In the genomic region with DNA sequence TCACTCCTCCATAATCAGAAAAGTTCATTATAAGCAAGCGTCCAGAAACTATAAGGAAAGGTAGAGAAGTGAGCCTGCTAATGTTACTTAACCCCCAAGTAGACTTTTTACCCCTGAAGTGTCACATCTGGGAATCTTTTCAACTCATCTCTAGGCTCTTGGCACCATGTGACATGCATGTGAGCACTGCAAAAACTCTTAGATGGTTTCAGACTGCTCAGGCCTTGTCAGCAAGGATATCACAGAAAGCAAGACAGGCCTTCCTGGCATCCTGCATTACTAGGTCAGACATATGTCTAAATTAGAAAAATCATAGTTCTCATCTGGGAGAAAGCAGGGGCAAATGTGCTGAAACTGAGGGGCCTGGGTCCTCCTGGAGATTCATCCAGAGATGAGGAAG, we compare ENCODE assay signal across 11 cellular contexts. TPM values are rescaled to one million over a fixed set of nuclear protein-coding genes. Genes with fewer than 3 reads are reported as not detected.
A peak's percentile ranks its signal among the peaks of the same experiment; 100 is the strongest.
DNase-seq lines count a peak whose midpoint lies in the region; ATAC-seq and TF ChIP-seq lines count a peak whose summit lies in the region.
"Had no signal": no experiment of that assay in that cellular context is flagged by ENCODE, and none has a peak within 500 bp of the region (broad histone marks: within the 10 kb centered on the region; RNA-seq: fewer than 3 reads in every experiment).

No MANE protein-coding gene starts in this region.

- TF ChIP-seq CTCF in prostate gland (IDR thresholded peaks at IDR 0.05), result no peak

- 84% methylated on average over 1 of the region's 1 CpG for WGBS in prostate gland

- no peaks in the 10 kb centered on the region for H3K27me3 Mint-ChIP-seq in memory B cell

- peaks cover 40% of the 10 kb centered on the region for H3K4me1 Mint-ChIP-seq in memory B cell

- H3K27ac ChIP-seq in prostate gland, result no peak overlapping the region
- H3K27ac ChIP-seq: epithelial cell of prostate had no signal

- TF ChIP-seq POLR2A in prostate gland (IDR thresholded peaks at IDR 0.05), result no peak

- H3K4me3 ChIP-seq in prostate gland, result no peak overlapping the region

- H3K36me3 Mint-ChIP-seq in memory B cell, result peaks cover 2% of the 10 kb centered on the region
- H3K36me3 Mint-ChIP-seq in activated naive CD4-positive, alpha-beta T cell treated with anti-CD3 and anti-CD28 coated beads, Interleukin-2, amount 50 U/mL, for 72 hours, result peaks cover 0 to 4% of the 10 kb centered on the region in 2 donors

- H3K36me3 ChIP-seq in prostate gland, result no peaks in the 10 kb centered on the region

- H3K9me3 ChIP-seq in prostate gland, result no peaks in the 10 kb centered on the region

- DNase-seq in memory B cell (ENCODE audit: low spot score in 2 of 2) (no peak), KBM-7 (no peak), GM19238 (ENCODE audit: insufficient read length, low spot score) (no peak), prostate gland (ENCODE audit: low spot score) (no peak)
- no peak for DNase-seq in activated naive CD4-positive, alpha-beta T cell treated with anti-CD3 and anti-CD28 coated beads, Interleukin-2, amount 50 U/mL, for 72 hours (ENCODE audit: low spot score in 2 of 2)
- DNase-seq: NCI-H187 treated with DMSO at 0.1 percent for 48 hours, T-helper 1 cell had no signal

- intact Hi-C loops in prostate gland (cut with DNase I), result no loop called here

- peak overlapping the region; percentile 62 for H3K27ac Mint-ChIP-seq in memory B cell
- H3K27ac Mint-ChIP-seq in activated naive CD4-positive, alpha-beta T cell treated with anti-CD3 and anti-CD28 coated beads, Interleukin-2, amount 50 U/mL, for 72 hours, result peak overlapping the region in 1 of 2 donors; percentile 4

- H3K9me3 Mint-ChIP-seq in memory B cell, result no peaks in the 10 kb centered on the region
- H3K9me3 Mint-ChIP-seq in activated naive CD4-positive, alpha-beta T cell treated with anti-CD3 and anti-CD28 coated beads, Interleukin-2, amount 50 U/mL, for 72 hours, result no peaks in the 10 kb centered on the region

- H3K4me1 ChIP-seq in prostate gland (replicated peaks), result no peaks in the 10 kb centered on the region

- ATAC-seq in GM18858 (IDR thresholded peaks at IDR 0.05; ENCODE audit: unreplicated experiment) (peak; percentile 12), GM21515 (IDR thresholded peaks at IDR 0.05; ENCODE audit: unreplicated experiment) (peak; percentile 18), HG03469 (IDR thresholded peaks at IDR 0.05; ENCODE audit: unreplicated experiment) (peak; percentile 10), memory B cell (ENCODE audit: low read depth) (no peak)
- no peak for ATAC-seq in activated naive CD4-positive, alpha-beta T cell treated with anti-CD3 and anti-CD28 coated beads, Interleukin-2, amount 50 U/mL, for 72 hours

- H3K4me3 Mint-ChIP-seq in memory B cell, result peak overlapping the region; percentile 19

- in situ Hi-C loops in KBM-7 (cut with MboI; ENCODE audit: low pct_unique_long_range_greater_than_20kb, low sequenced_read_pairs), result no loop called here

- H3K27me3 ChIP-seq in prostate gland (replicated peaks; ENCODE audit: insufficient read depth), result no peaks in the 10 kb centered on the region

RNA-seq across cellular contexts. Expression of a gene that starts 18.8 kb away (rescaled TPM):
- 10 to 100 TPM in 1 of 2 donors, 1 to 10 TPM in 1; 4.0 to 11.2 TPM for total RNA-seq in activated naive CD4-positive, alpha-beta T cell treated with anti-CD3 and anti-CD28 coated beads, Interleukin-2, amount 50 U/mL, for 72 hours
- 10 to 100 TPM; 15.8 to 25.9 TPM for total RNA-seq in prostate gland

RNA-seq across cellular contexts. Expression of a gene that starts 19.3 kb away (rescaled TPM):
- total RNA-seq in activated naive CD4-positive, alpha-beta T cell treated with anti-CD3 and anti-CD28 coated beads, Interleukin-2, amount 50 U/mL, for 72 hours, result not detected
- total RNA-seq in prostate gland, result 1 to 10 TPM in 1 of 2 donors, under 1 TPM in 1; 0.46 to 5.1 TPM

RNA-seq across cellular contexts. Expression of a gene that starts 22.4 kb away (rescaled TPM):
- not detected for total RNA-seq in activated naive CD4-positive, alpha-beta T cell treated with anti-CD3 and anti-CD28 coated beads, Interleukin-2, amount 50 U/mL, for 72 hours
- total RNA-seq in prostate gland, result not detected

RNA-seq across cellular contexts. Expression of a gene that starts 32.9 kb away (rescaled TPM):
- total RNA-seq in activated naive CD4-positive, alpha-beta T cell treated with anti-CD3 and anti-CD28 coated beads, Interleukin-2, amount 50 U/mL, for 72 hours, result 10 to 100 TPM; 27.2 to 51.8 TPM
- 10 to 100 TPM; 38.6 to 39.7 TPM for total RNA-seq in prostate gland

RNA-seq across cellular contexts. Expression of a gene that starts 35.7 kb away (rescaled TPM):
- total RNA-seq in activated naive CD4-positive, alpha-beta T cell treated with anti-CD3 and anti-CD28 coated beads, Interleukin-2, amount 50 U/mL, for 72 hours, result 1 to 10 TPM; 1.0 to 1.3 TPM
- 1 to 10 TPM in 1 of 2 donors, under 1 TPM in 1; 0.68 to 9.2 TPM for total RNA-seq in prostate gland

Comparison
In these comparisons a context has a peak if more than half of its experiments do, and no peak if none do; other contexts are left out.
1. ATAC-seq: peak in GM18858 (single experiment), GM21515 (single experiment) and HG03469 (single experiment); none in memory B cell (single experiment) and activated naive CD4-positive, alpha-beta T cell treated with anti-CD3 and anti-CD28 coated beads, Interleukin-2, amount 50 U/mL, for 72 hours (0 of 2).